In the genomic region with DNA sequence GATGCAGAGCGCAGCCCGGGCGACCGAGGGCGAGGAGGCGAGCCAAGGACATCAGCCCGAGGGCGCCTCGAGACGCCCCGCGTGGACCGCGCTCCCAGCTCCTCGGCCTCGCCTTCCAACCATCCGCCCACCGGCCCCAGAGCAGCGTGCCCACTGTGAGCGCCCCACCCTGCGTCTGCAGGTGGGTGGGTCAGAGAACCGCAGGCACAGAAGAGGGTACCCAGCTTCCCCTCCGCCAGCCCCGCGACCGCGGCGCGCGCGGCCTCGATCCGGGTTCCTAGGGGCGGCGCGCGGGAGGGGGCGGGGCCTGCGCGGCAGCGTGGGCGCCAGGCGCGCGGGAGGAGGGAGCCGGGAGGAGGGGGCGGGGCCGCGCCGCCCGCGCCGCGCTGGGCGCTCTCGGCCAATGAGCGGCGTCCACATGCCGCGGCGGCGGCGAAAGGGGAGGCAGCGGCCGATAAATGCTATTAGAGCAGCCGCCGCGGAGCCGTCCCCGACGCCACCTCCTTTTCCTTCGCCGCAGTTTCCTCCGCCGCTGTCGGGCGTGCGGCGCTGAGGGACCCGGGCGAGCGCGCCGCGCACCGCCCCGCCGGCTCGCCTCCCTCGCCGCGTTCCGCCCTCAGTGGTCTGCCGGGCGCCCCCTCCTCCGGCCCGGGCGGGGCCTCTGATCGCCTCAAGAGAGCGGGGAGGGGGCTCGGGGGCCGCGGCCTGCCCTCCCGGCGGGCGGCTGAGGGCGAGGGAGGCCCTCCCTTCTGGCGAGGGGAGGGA, we compare ENCODE assay signal across 1 cellular context.
A peak's percentile ranks its signal among the peaks of the same experiment; 100 is the strongest.
TF ChIP-seq lines count a peak whose summit lies in the region.

ATP2A2 (plus strand) TSS at position 464 of the 765 bp plus-strand sequence. CDS start 543 bp downstream, outside the sequence.

TF ChIP-seq in K562, 482 proteins besides CTCF, POLR2A, EP300 and RAD21 (continued from another document and continues in another):
- TF ChIP-seq POLR2H (tag; IDR thresholded peaks at IDR 0.05; ENCODE audit: low read depth) (peak; percentile 93), ZNF561 (CRISPR knock-in tag; conservative IDR thresholded peaks at IDR 0.05) (no peak), TSHZ1 (CRISPR knock-in tag; IDR thresholded peaks at IDR 0.05) (no peak), GATAD2B (IDR thresholded peaks at IDR 0.05; ENCODE audit: borderline replicate concordance) (0 out of 2 replicates have a peak, but pooled peaks have one; percentile 44), ZC3H11A (IDR thresholded peaks at IDR 0.05; ENCODE audit: low read depth, low read length) (no peak), KAT2B (IDR thresholded peaks at IDR 0.05; ENCODE audit: low read depth, low read length) (no peak), ZNF274 (IDR thresholded peaks at IDR 0.05; ENCODE audit: borderline replicate concordance, low read depth, low read length) (no peak), NFIC (IDR thresholded peaks at IDR 0.05) (peak; percentile 43; the same call in 1 of the 2 replicates), BRD9 (IDR thresholded peaks at IDR 0.05; ENCODE audit: low read depth, partially characterized antibody) (no peak), MCM7 (IDR thresholded peaks at IDR 0.05) (no peak), KLF10 (CRISPR knock-in tag; IDR thresholded peaks at IDR 0.05) (no peak), ZNF212 (CRISPR knock-in tag; IDR thresholded peaks at IDR 0.05) (no peak), GABPA (tag; conservative IDR thresholded peaks at IDR 0.05; ENCODE audit: low read depth) (no peak; the same call in 1 of the 2 replicates), HNRNPLL (IDR thresholded peaks at IDR 0.05; ENCODE audit: low read depth, low read length, poor library complexity, severe bottlenecking) (peak; percentile 78), ATF7 (IDR thresholded peaks at IDR 0.05) (peak; percentile 55; the same call in 1 of the 2 replicates), ZSCAN32 (CRISPR knock-in tag; IDR thresholded peaks at IDR 0.05) (no peak), HDGF (IDR thresholded peaks at IDR 0.05) (no peak), THAP7 (CRISPR knock-in tag; IDR thresholded peaks at IDR 0.05) (no peak), PREB (CRISPR knock-in tag; IDR thresholded peaks at IDR 0.05) (no peak), DIDO1 (tag; IDR thresholded peaks at IDR 0.05; ENCODE audit: low read depth) (no peak), MEF2A (IDR thresholded peaks at IDR 0.05; ENCODE audit: control insufficient read depth, low read depth, low read length) (no peak), ERF (CRISPR knock-in tag; IDR thresholded peaks at IDR 0.05) (no peak), ZNF431 (CRISPR knock-in tag; IDR thresholded peaks at IDR 0.05) (no peak; the same call in 1 of the 2 replicates), FOXK1 (CRISPR knock-in tag; IDR thresholded peaks at IDR 0.05; ENCODE audit: borderline replicate concordance) (no peak), POLR2AphosphoS5 (IDR thresholded peaks at IDR 0.05; ENCODE audit: control insufficient read depth, insufficient read depth, low read depth, low read length) (peak; percentile 80), ID3 (CRISPR knock-in tag; IDR thresholded peaks at IDR 0.05) (no peak), ID3 (tag; IDR thresholded peaks at IDR 0.05) (no peak), TOE1 (IDR thresholded peaks at IDR 0.05; ENCODE audit: borderline replicate concordance) (no peak), TOE1 (CRISPR knock-in tag; IDR thresholded peaks at IDR 0.05; ENCODE audit: borderline replicate concordance, low read depth) (0 out of 2 replicates have a peak, but pooled peaks have one; percentile 76), CBX1 (IDR thresholded peaks at IDR 0.05; ENCODE audit: low read depth) (0 out of 2 replicates have a peak, but pooled peaks have one; percentile 32), CEBPG (CRISPR knock-in tag; IDR thresholded peaks at IDR 0.05) (no peak), CEBPG (tag; conservative IDR thresholded peaks at IDR 0.05 in 1 of 2, IDR thresholded peaks at IDR 0.05 in 1 of 2) (no peak), HDAC1 (IDR thresholded peaks at IDR 0.05) (peak in 1 of 2 experiments; percentile 77; a peak in 2 of 4 replicates), NCOA1 (IDR thresholded peaks at IDR 0.05; ENCODE audit: low read depth) (0 out of 2 replicates have a peak, but pooled peaks have one; percentile 35), PHF8 (IDR thresholded peaks at IDR 0.05; ENCODE audit: borderline replicate concordance, low read length) (peak; percentile 91), PRDM10 (IDR thresholded peaks at IDR 0.05; ENCODE audit: partially characterized antibody) (no peak), CREB1 (IDR thresholded peaks at IDR 0.05) (no peak), CREB1 (CRISPR knock-in tag; IDR thresholded peaks at IDR 0.05) (no peak), STAG1 (CRISPR knock-in tag; IDR thresholded peaks at IDR 0.05; ENCODE audit: borderline replicate concordance) (no peak; the same call in 1 of the 2 replicates), USF1 (CRISPR knock-in tag; IDR thresholded peaks at IDR 0.05) (no peak), TBL1XR1 (IDR thresholded peaks at IDR 0.05; ENCODE audit: low read length in 2 of 2) (0 out of 4 replicates have a peak, but pooled peaks of 1 of the 2 experiments have one; percentile 49), NONO (IDR thresholded peaks at IDR 0.05; ENCODE audit: low read depth in 2 of 2, low read length in 1 of 2) (peak; percentile 14 to 61; a peak in 2 of 4 replicates), TAL1 (IDR thresholded peaks at IDR 0.05) (no peak), FOXK2 (conservative IDR thresholded peaks at IDR 0.05 in 1 of 2, IDR thresholded peaks at IDR 0.05 in 1 of 2; ENCODE audit: low read depth in 2 of 2) (no peak), ZNF655 (CRISPR knock-in tag; IDR thresholded peaks at IDR 0.05) (no peak), SIN3A (IDR thresholded peaks at IDR 0.05; ENCODE audit: borderline replicate concordance in 2 of 2, control insufficient read depth in 1 of 2, low read depth in 2 of 2, low read length in 2 of 2) (peak; percentile 10 to 85; a peak in 2 of 4 replicates)
- TF ChIP-seq, protein P1, sequence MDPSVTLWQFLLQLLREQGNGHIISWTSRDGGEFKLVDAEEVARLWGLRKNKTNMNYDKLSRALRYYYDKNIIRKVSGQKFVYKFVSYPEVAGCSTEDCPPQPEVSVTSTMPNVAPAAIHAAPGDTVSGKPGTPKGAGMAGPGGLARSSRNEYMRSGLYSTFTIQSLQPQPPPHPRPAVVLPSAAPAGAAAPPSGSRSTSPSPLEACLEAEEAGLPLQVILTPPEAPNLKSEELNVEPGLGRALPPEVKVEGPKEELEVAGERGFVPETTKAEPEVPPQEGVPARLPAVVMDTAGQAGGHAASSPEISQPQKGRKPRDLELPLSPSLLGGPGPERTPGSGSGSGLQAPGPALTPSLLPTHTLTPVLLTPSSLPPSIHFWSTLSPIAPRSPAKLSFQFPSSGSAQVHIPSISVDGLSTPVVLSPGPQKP (CRISPR knock-in tag; IDR thresholded peaks at IDR 0.05) = no peak
- TF ChIP-seq, protein P2, sequence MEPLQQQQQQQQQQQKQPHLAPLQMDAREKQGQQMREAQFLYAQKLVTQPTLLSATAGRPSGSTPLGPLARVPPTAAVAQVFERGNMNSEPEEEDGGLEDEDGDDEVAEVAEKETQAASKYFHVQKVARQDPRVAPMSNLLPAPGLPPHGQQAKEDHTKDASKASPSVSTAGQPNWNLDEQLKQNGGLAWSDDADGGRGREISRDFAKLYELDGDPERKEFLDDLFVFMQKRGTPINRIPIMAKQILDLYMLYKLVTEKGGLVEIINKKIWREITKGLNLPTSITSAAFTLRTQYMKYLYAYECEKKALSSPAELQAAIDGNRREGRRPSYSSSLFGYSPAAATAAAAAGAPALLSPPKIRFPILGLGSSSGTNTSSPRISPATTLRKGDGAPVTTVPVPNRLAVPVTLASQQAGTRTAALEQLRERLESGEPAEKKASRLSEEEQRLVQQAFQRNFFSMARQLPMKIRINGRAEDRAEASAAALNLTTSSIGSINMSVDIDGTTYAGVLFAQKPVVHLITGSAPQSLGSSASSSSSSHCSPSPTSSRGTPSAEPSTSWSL (CRISPR knock-in tag; IDR thresholded peaks at IDR 0.05; ENCODE audit: borderline replicate concordance) = no peak
